20 cellular contexts compared by ENCODE assay signal in genomic region chr7:93337047-93337446, GRCh38.
A peak's percentile ranks its signal among the peaks of the same experiment; 100 is the strongest.
DNase-seq lines count a peak whose midpoint lies in the region; ATAC-seq, FAIRE-seq and TF ChIP-seq lines count a peak whose summit lies in the region.
"Had no signal": no experiment of that assay in that cellular context is flagged by ENCODE, and none has a peak within 500 bp of the region (broad histone marks: within the 10 kb centered on the region; RNA-seq: fewer than 3 reads in every experiment).

No MANE protein-coding gene starts in this region.

- TF ChIP-seq EP300 in HepG2 (IDR thresholded peaks at IDR 0.05; ENCODE audit: low read depth in 2 of 2, low read length in 2 of 2) (no peak), HepG2 (CRISPR knock-in tag; IDR thresholded peaks at IDR 0.05; ENCODE audit: borderline replicate concordance) (no peak)

- no peaks in the 10 kb centered on the region for H3K9me3 Mint-ChIP-seq in activated CD4-positive, alpha-beta T cell treated with anti-CD3 and anti-CD28 coated beads for 36 hours (ENCODE audit: low read depth)

- H3K9me3 ChIP-seq in HepG2 (ENCODE audit: low read length) (no peaks in the 10 kb centered on the region), right lobe of liver (no peaks in the 10 kb centered on the region), colonic mucosa (no peaks in the 10 kb centered on the region)

- no peak for TF ChIP-seq RAD21 in HepG2 (CRISPR knock-in tag; IDR thresholded peaks at IDR 0.05)

- H3K27ac Mint-ChIP-seq in activated CD4-positive, alpha-beta T cell treated with anti-CD3 and anti-CD28 coated beads for 36 hours = no peak overlapping the region
- H3K27ac Mint-ChIP-seq: CD4-positive, alpha-beta memory T cell had no signal

- H3K27me3 Mint-ChIP-seq in activated CD4-positive, alpha-beta T cell treated with anti-CD3 and anti-CD28 coated beads for 36 hours = no peaks in the 10 kb centered on the region
- H3K27me3 Mint-ChIP-seq: CD4-positive, alpha-beta memory T cell had no signal

- intact Hi-C loops in HepG2 (cut with micrococcal nuclease; ENCODE audit: unreplicated experiment) (no loop called here), right lobe of liver (cut with DNase I) (no loop called here), colonic mucosa (cut with DNase I) (no loop called here)
- intact Hi-C loops in activated CD4-positive, alpha-beta T cell treated with anti-CD3 and anti-CD28 coated beads for 36 hours (cut with DNase I, micrococcal nuclease) = no loop called here

- no peak overlapping the region for H3K27ac ChIP-seq in HepG2 (ENCODE audit: extremely low read length, insufficient read depth, low read length)
- H3K27ac ChIP-seq in right lobe of liver = no peak overlapping the region
- H3K27ac ChIP-seq in colonic mucosa = no peak overlapping the region

- no peak overlapping the region for H3K4me3 ChIP-seq in HepG2 (replicated peaks in 1 of 3; ENCODE audit: insufficient read depth in 1 of 3, low read depth in 2 of 3, low read length in 3 of 3)
- H3K4me3 ChIP-seq in right lobe of liver = no peak overlapping the region
- no peak overlapping the region for H3K4me3 ChIP-seq in colonic mucosa

- no peaks in the 10 kb centered on the region for H3K79me2 ChIP-seq in HepG2 (ENCODE audit: insufficient read depth, low read length)

- TF ChIP-seq POLR2A in HepG2 (IDR thresholded peaks at IDR 0.05; ENCODE audit: insufficient read depth in 1 of 2, low read depth in 2 of 2, low read length in 2 of 2) (no peak), right lobe of liver (IDR thresholded peaks at IDR 0.05) (no peak)

- CTCF ChIA-PET in HepG2 (lab: Yijun Ruan, JAX; ENCODE audit: low intra/inter-chr PET ratio, low total read pairs) = no interaction called here
- CTCF ChIA-PET in activated CD4-positive, alpha-beta T cell treated with anti-CD3 and anti-CD28 coated beads for 36 hours (lab: Charles Lee) = interaction anchor here (0.6 kb wide), 1 partner anchor 21 kb away, joined by 4 read pairs; no protein-coding TSS in a partner anchor

- ATAC-seq in HepG2 = no peak
- no peak for ATAC-seq in right lobe of liver
- ATAC-seq in activated CD4-positive, alpha-beta T cell treated with anti-CD3 and anti-CD28 coated beads for 36 hours = no peak

- H3K4me1 ChIP-seq in HepG2 (ENCODE audit: insufficient read depth, low read length) (no peaks in the 10 kb centered on the region), right lobe of liver (no peaks in the 10 kb centered on the region), colonic mucosa (no peaks in the 10 kb centered on the region)

- H3K36me3 Mint-ChIP-seq in activated CD4-positive, alpha-beta T cell treated with anti-CD3 and anti-CD28 coated beads for 36 hours (ENCODE audit: low read depth) = peaks cover 26% of the 10 kb centered on the region

- no peaks in the 10 kb centered on the region for H3K4me1 Mint-ChIP-seq in activated CD4-positive, alpha-beta T cell treated with anti-CD3 and anti-CD28 coated beads for 36 hours
- H3K4me1 Mint-ChIP-seq: CD4-positive, alpha-beta memory T cell had no signal

- H2AFZ ChIP-seq in HepG2 (ENCODE audit: low read length) = no peak overlapping the region

- H3K4me3 Mint-ChIP-seq in activated CD4-positive, alpha-beta T cell treated with anti-CD3 and anti-CD28 coated beads for 36 hours = no peak overlapping the region
- H3K4me3 Mint-ChIP-seq: CD4-positive, alpha-beta memory T cell had no signal

- no peak overlapping the region for H3K4me2 ChIP-seq in HepG2 (ENCODE audit: low read depth, low read length)

- BruUV-seq in HepG2 (replicated peaks; lab: Mats Ljungman, UMichigan) = no TSS peak

- DNase-seq in HepG2 (ENCODE audit: low spot score) (peak; percentile 1), right lobe of liver (no peak), astrocyte of the hippocampus (ENCODE audit: low read depth, low spot score) (peak; percentile 80), iPS-NIHi11 (ENCODE audit: low spot score) (peak; percentile 56), DMS53 (lab: John Stamatoyannopoulos, UW) (no peak), colonic mucosa (no peak)
- DNase-seq in activated naive CD4-positive, alpha-beta T cell treated with anti-CD3 and anti-CD28 coated beads, Interleukin-2, amount 50 U/mL, for 16 hours = no peak
- DNase-seq in activated CD4-positive, alpha-beta T cell treated with anti-CD3 and anti-CD28 coated beads for 36 hours = no peak
- DNase-seq: 8988T; CD4-positive, alpha-beta memory T cell; DND-41; GDM1; NCI-H1417; NCI-H187 treated with DMSO at 0.1 percent for 48 hours; NCI-H2171; NCI-H510A; SW 1271 had no signal

- in situ Hi-C loops in HepG2 (cut with HindIII; ENCODE audit: extremely low pct_ligation_motif_present, low pct_unique_long_range_greater_than_20kb) = no loop called here

- H3K36me3 ChIP-seq in HepG2 (replicated peaks in 1 of 2; ENCODE audit: control insufficient read depth in 1 of 2, insufficient read depth in 2 of 2, low read length in 2 of 2) (no peaks in the 10 kb centered on the region), right lobe of liver (peaks cover 0 to 6% (median 3%) of the 10 kb centered on the region in 4 donors), colonic mucosa (no peaks in the 10 kb centered on the region)

- no peak for TF ChIP-seq CTCF in HepG2 (CRISPR knock-in tag; IDR thresholded peaks at IDR 0.05)
- no peak for TF ChIP-seq CTCF in right lobe of liver (IDR thresholded peaks at IDR 0.05)
- TF ChIP-seq CTCF in colonic mucosa (IDR thresholded peaks at IDR 0.05) = no peak

- WGBS in HepG2 (ENCODE audit: low lambda C conversion rate) = 96% methylated on average over 2 of the region's 2 CpGs
- 97% methylated on average over 2 of the region's 2 CpGs for WGBS in right lobe of liver (ENCODE audit: insufficient coverage, low coverage, low lambda C conversion rate, missing lambda C conversion rate)

- POLR2A ChIA-PET in HepG2 (lab: Yijun Ruan, JAX) = no interaction called here
- POLR2A ChIA-PET in activated CD4-positive, alpha-beta T cell treated with anti-CD3 and anti-CD28 coated beads for 36 hours (lab: Charles Lee) = no interaction called here

- H4K20me1 ChIP-seq in HepG2 (ENCODE audit: insufficient read depth, low read length) = no peaks in the 10 kb centered on the region

- no peak for FAIRE-seq in HepG2 (lab: Jason Lieb, UNC)
- FAIRE-seq: D721Med, GM12891, H54 had no signal

- H3K27me3 ChIP-seq in HepG2 (ENCODE audit: control insufficient read depth in 1 of 2, insufficient read depth in 2 of 2, low read length in 2 of 2) (no peaks in the 10 kb centered on the region), right lobe of liver (no peaks in the 10 kb centered on the region), colonic mucosa (no peaks in the 10 kb centered on the region)

- no peak overlapping the region for H3K9ac ChIP-seq in HepG2 (ENCODE audit: insufficient read depth, low read depth, low read length)
- no peak overlapping the region for H3K9ac ChIP-seq in colonic mucosa (ENCODE audit: low read depth in 2 of 2, low read length in 2 of 2)

TF ChIP-seq in HepG2, 621 proteins besides CTCF, POLR2A, EP300 and RAD21:
- no peak for TF ChIP-seq TEAD3 (CRISPR knock-in tag; optimal IDR thresholded peaks at IDR 0.05; ENCODE audit: borderline replicate concordance)
- no peak for TF ChIP-seq NFE2L1 (CRISPR knock-in tag; IDR thresholded peaks at IDR 0.05; ENCODE audit: borderline replicate concordance)
- TF ChIP-seq ZKSCAN1 (IDR thresholded peaks at IDR 0.05; ENCODE audit: low read length) = no peak
- TF ChIP-seq FLYWCH1 (CRISPR knock-in tag; IDR thresholded peaks at IDR 0.05) = no peak
- TF ChIP-seq ZMYM4 (CRISPR knock-in tag; IDR thresholded peaks at IDR 0.05) = no peak
- no peak for TF ChIP-seq REPIN1 (CRISPR knock-in tag; IDR thresholded peaks at IDR 0.05; ENCODE audit: borderline replicate concordance, low read depth)
- no peak for TF ChIP-seq ZBTB26 (CRISPR knock-in tag; IDR thresholded peaks at IDR 0.05; ENCODE audit: borderline replicate concordance)
- no peak for TF ChIP-seq MZF1 (CRISPR knock-in tag; IDR thresholded peaks at IDR 0.05; ENCODE audit: borderline replicate concordance)
- TF ChIP-seq ZNF280B (CRISPR knock-in tag; IDR thresholded peaks at IDR 0.05; ENCODE audit: borderline replicate concordance) = no peak
- TF ChIP-seq DMAP1 (CRISPR knock-in tag; IDR thresholded peaks at IDR 0.05) = no peak
- no peak for TF ChIP-seq TEAD2 (CRISPR knock-in tag; IDR thresholded peaks at IDR 0.05)
- TF ChIP-seq E2F5 (CRISPR knock-in tag; conservative IDR thresholded peaks at IDR 0.05) = no peak
TF ChIP-seq in HepG2: peak in this region for 0.

Comparison
In these comparisons a context has a peak if more than half of its experiments do, and no peak if none do; other contexts are left out.
1. DNase-seq: peak in HepG2 (single experiment), astrocyte of the hippocampus (single experiment) and iPS-NIHi11 (single experiment); none in right lobe of liver (0 of 3), activated naive CD4-positive, alpha-beta T cell treated with anti-CD3 and anti-CD28 coated beads, Interleukin-2, amount 50 U/mL, for 16 hours (single experiment), DMS53 (single experiment), activated CD4-positive, alpha-beta T cell treated with anti-CD3 and anti-CD28 coated beads for 36 hours (single experiment) and colonic mucosa (single experiment).